Comparison of ENCODE assay signal across 8 cellular contexts in genomic region chr2:85354286-85355072, GRCh38. TPM values are rescaled to one million over a fixed set of nuclear protein-coding genes. Genes with fewer than 3 reads are reported as not detected.
DNase-seq lines count a peak whose midpoint lies in the region; TF ChIP-seq lines count a peak whose summit lies in the region.

TSS of gene ELMOD3 (plus strand) at chr2:85354769. CDS start at chr2:85357199, 2,430 bp downstream.
TSS of gene RETSAT (minus strand) at chr2:85354528. CDS start at chr2:85354507, 21 bp downstream.

- peaks cover 23% of the 10 kb centered on the region for H3K4me1 ChIP-seq in effector memory CD4-positive, alpha-beta T cell (ENCODE audit: control insufficient read depth, insufficient read depth, low read length, poor library complexity, severe bottlenecking)

- no peaks in the 10 kb centered on the region for H3K9me3 ChIP-seq in effector memory CD4-positive, alpha-beta T cell (ENCODE audit: control insufficient read depth, low read length)

- H3K4me3 ChIP-seq in effector memory CD4-positive, alpha-beta T cell (ENCODE audit: insufficient read depth, low read depth, low read length, poor library complexity, severe bottlenecking): peak within 1 kb of the TSS; percentile 83

- TF ChIP-seq CTCF in GM20000 (IDR thresholded peaks at IDR 0.05; ENCODE audit: extremely low read depth, missing control alignments): no peak

- peaks cover 18% of the 10 kb centered on the region for H3K36me3 ChIP-seq in effector memory CD4-positive, alpha-beta T cell (ENCODE audit: control insufficient read depth, insufficient read depth, low read length)

- CTCF ChIA-PET in activated CD8-positive, alpha-beta memory T cell treated with anti-CD3 and anti-CD28 coated beads for 36 hours (lab: Charles Lee): interaction anchor here (1.8 kb wide), 1 partner anchor 65 kb away, joined by 6 read pairs; the partner anchor contains the start of gene SH2D6

- H3K27me3 ChIP-seq in effector memory CD4-positive, alpha-beta T cell (replicated peaks; ENCODE audit: control insufficient read depth, insufficient read depth, low read length, poor library complexity, severe bottlenecking): no peaks in the 10 kb centered on the region

- peak within 1 kb of the TSS; percentile 87 for H3K27ac ChIP-seq in effector memory CD4-positive, alpha-beta T cell (ENCODE audit: insufficient read depth, low read length, poor library complexity, severe bottlenecking)

- POLR2A ChIA-PET in activated CD8-positive, alpha-beta memory T cell treated with anti-CD3 and anti-CD28 coated beads for 36 hours (lab: Charles Lee): interaction anchor here (1.1 to 2.8 kb wide), 6 partner anchors 24 to 187 kb away, joined by 3 to 49 read pairs (median 5); partner anchors contain the start of genes MAT2A and TGOLN2

- peak; percentile 98 for DNase-seq in CMK (ENCODE audit: low read depth)
- peak; percentile 94 for DNase-seq in GM20000 (ENCODE audit: low spot score)
- peak; percentile 99 for DNase-seq in HT-29 (ENCODE audit: low spot score)
- peak; percentile 97 to 99 for DNase-seq in NOMO-1 (lab: John Stamatoyannopoulos, UW; ENCODE audit: unreplicated experiment in 2 of 2)
- DNase-seq in effector memory CD4-positive, alpha-beta T cell: peak; percentile 93 to 98 (median 95)
- DNase-seq in lung microvascular endothelial cell (ENCODE audit: low read depth in 2 of 2): peak; percentile 100
- DNase-seq in stimulated activated CD4-positive, alpha-beta T cell treated with anti-CD3 and anti-CD28 coated beads, TNF-alpha, amount 100 ng/mL, for 48 hours (ENCODE audit: low read depth in 3 of 3): peak; percentile 91 to 98 (median 95)

RNA-seq across cellular contexts. Expression of gene ELMOD3, which starts in this region (rescaled TPM):
- 6.5 and 7.1 TPM in 2 replicates for total RNA-seq in HT-29 (2014; rRNA removed; shearing (Covaris generic))
- total RNA-seq in activated CD8-positive, alpha-beta memory T cell treated with anti-CD3 and anti-CD28 coated beads for 36 hours: 10 to 100 TPM; 14.0 to 14.9 TPM
- 6.1 and 10.1 TPM in 2 replicates for total RNA-seq in lung microvascular endothelial cell

RNA-seq across cellular contexts. Expression of gene RETSAT, which starts in this region (rescaled TPM):
- total RNA-seq in HT-29 (2014; rRNA removed; shearing (Covaris generic)): 18.5 and 23.5 TPM in 2 replicates
- total RNA-seq in activated CD8-positive, alpha-beta memory T cell treated with anti-CD3 and anti-CD28 coated beads for 36 hours: 10 to 100 TPM; 32.1 to 34.0 TPM
- total RNA-seq in lung microvascular endothelial cell: 50.3 and 63.5 TPM in 2 replicates

Comparison
In these comparisons a context has a peak if more than half of its experiments do, and no peak if none do; other contexts are left out.
1. Peak in every context shown above with its lines: DNase-seq, H3K4me3 ChIP-seq and H3K27ac ChIP-seq.